In the genomic region with DNA sequence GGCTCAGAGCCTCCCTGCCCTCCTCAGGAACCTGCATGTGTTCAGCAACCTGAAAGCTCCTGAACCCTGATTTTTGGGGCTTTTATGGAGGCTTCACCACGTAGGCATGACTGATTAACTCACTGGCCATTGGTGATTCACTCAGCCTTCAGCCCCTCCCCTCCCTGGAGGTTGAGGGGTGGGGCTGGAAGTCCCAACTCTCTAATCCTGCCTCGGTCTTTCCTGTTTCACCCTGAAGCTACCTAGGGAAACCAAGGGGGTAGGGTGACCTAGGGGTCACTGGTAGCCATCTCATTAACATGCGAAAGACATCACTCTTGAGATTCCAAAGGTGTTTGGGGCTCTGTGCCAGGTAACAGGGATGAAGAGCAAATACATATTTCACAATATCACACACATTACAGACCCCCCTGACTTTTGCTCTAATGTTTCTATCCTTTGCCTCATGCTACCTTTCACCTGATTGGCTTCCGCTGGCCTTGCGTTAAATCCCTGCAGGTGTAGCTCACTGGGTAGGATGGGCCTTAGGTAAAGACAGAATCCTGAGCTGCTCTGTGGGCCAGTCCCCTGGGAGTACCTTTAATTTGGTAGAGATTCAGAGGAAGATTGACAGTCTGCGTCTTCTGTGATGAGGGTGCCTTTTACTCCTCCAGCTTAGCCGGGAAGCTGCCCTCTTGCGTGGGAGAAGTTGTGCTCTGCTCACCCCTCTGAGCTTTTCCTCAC, we compare ENCODE assay signal across 21 cellular contexts.
DNase-seq lines count a peak whose midpoint lies in the region; ATAC-seq and TF ChIP-seq lines count a peak whose summit lies in the region.
"Had no signal": no experiment of that assay in that cellular context is flagged by ENCODE, and none has a peak within 500 bp of the region (broad histone marks: within the 10 kb centered on the region; RNA-seq: fewer than 3 reads in every experiment).

No MANE protein-coding gene starts in this region.

- no peaks in the 10 kb centered on the region for H3K36me3 Mint-ChIP-seq in MCF 10A (ENCODE audit: insufficient read depth, unreplicated experiment)
- H3K36me3 Mint-ChIP-seq in WTC11: peaks cover 12% of the 10 kb centered on the region
- H3K36me3 Mint-ChIP-seq: IgD-negative memory B cell had no signal

- no peaks in the 10 kb centered on the region for H3K27me3 Mint-ChIP-seq in MCF 10A (ENCODE audit: insufficient read depth, unreplicated experiment)
- H3K27me3 Mint-ChIP-seq in WTC11 (ENCODE audit: low read depth): no peaks in the 10 kb centered on the region; the same call in 1 of the 2 replicates

- no peak overlapping the region for H3K27ac Mint-ChIP-seq in MCF 10A (ENCODE audit: low read depth, unreplicated experiment)
- no peak overlapping the region for H3K27ac Mint-ChIP-seq in WTC11
- H3K27ac Mint-ChIP-seq: CD4-positive, alpha-beta T cell; HFFc6; IgD-negative memory B cell had no signal

- H3K4me3 ChIP-seq in breast epithelium (no peak overlapping the region), upper lobe of right lung (no peak overlapping the region)
- H3K4me3 ChIP-seq: GM12878 had no signal

- H3K4me1 Mint-ChIP-seq in MCF 10A (ENCODE audit: insufficient read depth, unreplicated experiment): no peaks in the 10 kb centered on the region
- peaks cover 45% of the 10 kb centered on the region for H3K4me1 Mint-ChIP-seq in WTC11
- H3K4me1 Mint-ChIP-seq: IgD-negative memory B cell had no signal

- ATAC-seq in WTC11 (peak; percentile 90), upper lobe of right lung (peak; percentile 46), HG02798 (IDR thresholded peaks at IDR 0.05; ENCODE audit: poor library complexity, unreplicated experiment) (no peak)
- ATAC-seq: GM12878 had no signal

- DNase-seq in MCF 10A (ENCODE audit: unreplicated experiment) (peak; percentile 14), breast epithelium (ENCODE audit: low spot score in 2 of 2) (no peak), WTC11 (ENCODE audit: low spot score) (peak; percentile 24), iPS-NIHi7 (ENCODE audit: extremely low spot score) (peak; percentile 32), upper lobe of right lung (no peak), KBM-7 (no peak)
- DNase-seq in activated naive CD4-positive, alpha-beta T cell (lab: John Stamatoyannopoulos, UW): no peak
- DNase-seq: Caco-2; CD4-positive, alpha-beta T cell; HFFc6; NCI-H1105; NCI-H2081; NCI-H2171 treated with DMSO at 0.1 percent for 48 hours; NCI-H446; NCI-H526 treated with DMSO at 0.1 percent for 48 hours; SHP77; SK-N-SH had no signal

- BruUV-seq in MCF 10A (replicated peaks; lab: Mats Ljungman, UMichigan): no TSS peak

- TF ChIP-seq POLR2A in breast epithelium (IDR thresholded peaks at IDR 0.05): no peak

- no peak for TF ChIP-seq CTCF in MCF 10A (IDR thresholded peaks at IDR 0.05; ENCODE audit: unreplicated experiment)
- TF ChIP-seq CTCF in breast epithelium (IDR thresholded peaks at IDR 0.05): no peak
- no peak for TF ChIP-seq CTCF in WTC11 (IDR thresholded peaks at IDR 0.05)
- no peak for TF ChIP-seq CTCF in upper lobe of right lung (IDR thresholded peaks at IDR 0.05)

- H3K4me3 Mint-ChIP-seq in MCF 10A (ENCODE audit: unreplicated experiment) (no peak overlapping the region), WTC11 (no peak overlapping the region)
- H3K4me3 Mint-ChIP-seq: CD4-positive, alpha-beta T cell; HFFc6; IgD-negative memory B cell had no signal

- in situ Hi-C loops in KBM-7 (cut with MboI; ENCODE audit: low pct_unique_long_range_greater_than_20kb, low sequenced_read_pairs): no loop called here

- POLR2A ChIA-PET in MCF 10A (lab: Yijun Ruan, JAX) (interaction anchor here (1.1 kb wide), 1 partner anchor 14 kb away, joined by 3 read pairs; no protein-coding TSS in a partner anchor), WTC11 (lab: Charles Lee) (no interaction called here)

- H3K4me1 ChIP-seq in breast epithelium (no peaks in the 10 kb centered on the region), upper lobe of right lung (no peaks in the 10 kb centered on the region)

- no peaks in the 10 kb centered on the region for H3K27me3 ChIP-seq in breast epithelium
- no peaks in the 10 kb centered on the region for H3K27me3 ChIP-seq in upper lobe of right lung

- intact Hi-C loops in MCF 10A (cut with micrococcal nuclease): no loop called here
- intact Hi-C loops in breast epithelium (cut with DNase I; ENCODE audit: low total_unique reads): no loop called here
- intact Hi-C loops in upper lobe of right lung (cut with DNase I): no loop called here

- H3K36me3 ChIP-seq in breast epithelium: no peaks in the 10 kb centered on the region
- H3K36me3 ChIP-seq in upper lobe of right lung: no peaks in the 10 kb centered on the region

- H3K9me3 Mint-ChIP-seq in MCF 10A (ENCODE audit: unreplicated experiment) (no peaks in the 10 kb centered on the region), WTC11 (peaks cover 17% of the 10 kb centered on the region)
- H3K9me3 Mint-ChIP-seq: CD4-positive, alpha-beta T cell had no signal

- CTCF ChIA-PET in MCF 10A (lab: Yijun Ruan, JAX): interaction anchor here (0.6 kb wide), 1 partner anchor 1296 kb away, joined by 3 read pairs; no protein-coding TSS in a partner anchor
- CTCF ChIA-PET in WTC11 (lab: Charles Lee): interaction anchor here (0.8 to 1.1 kb wide), 5 partner anchors 17 to 278 kb away, joined by 3 read pairs; no protein-coding TSS in a partner anchor

- H3K9me3 ChIP-seq in breast epithelium (peaks cover 0 to 7% of the 10 kb centered on the region in 2 donors), upper lobe of right lung (no peaks in the 10 kb centered on the region)
- H3K9me3 ChIP-seq: Caco-2, SK-N-SH had no signal

- H3K27ac ChIP-seq in breast epithelium: no peak overlapping the region
- no peak overlapping the region for H3K27ac ChIP-seq in upper lobe of right lung
- H3K27ac ChIP-seq: 22Rv1 had no signal

TF ChIP-seq in WTC11, 78 proteins besides CTCF, POLR2A, EP300 and RAD21 (continues in another document):
- TF ChIP-seq, protein P1, sequence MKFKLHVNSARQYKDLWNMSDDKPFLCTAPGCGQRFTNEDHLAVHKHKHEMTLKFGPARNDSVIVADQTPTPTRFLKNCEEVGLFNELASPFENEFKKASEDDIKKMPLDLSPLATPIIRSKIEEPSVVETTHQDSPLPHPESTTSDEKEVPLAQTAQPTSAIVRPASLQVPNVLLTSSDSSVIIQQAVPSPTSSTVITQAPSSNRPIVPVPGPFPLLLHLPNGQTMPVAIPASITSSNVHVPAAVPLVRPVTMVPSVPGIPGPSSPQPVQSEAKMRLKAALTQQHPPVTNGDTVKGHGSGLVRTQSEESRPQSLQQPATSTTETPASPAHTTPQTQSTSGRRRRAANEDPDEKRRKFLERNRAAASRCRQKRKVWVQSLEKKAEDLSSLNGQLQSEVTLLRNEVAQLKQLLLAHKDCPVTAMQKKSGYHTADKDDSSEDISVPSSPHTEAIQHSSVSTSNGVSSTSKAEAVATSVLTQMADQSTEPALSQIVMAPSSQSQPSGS (CRISPR knock-in tag; IDR thresholded peaks at IDR 0.05; ENCODE audit: borderline replicate concordance, low read depth): no peak
- TF ChIP-seq, protein P2, sequence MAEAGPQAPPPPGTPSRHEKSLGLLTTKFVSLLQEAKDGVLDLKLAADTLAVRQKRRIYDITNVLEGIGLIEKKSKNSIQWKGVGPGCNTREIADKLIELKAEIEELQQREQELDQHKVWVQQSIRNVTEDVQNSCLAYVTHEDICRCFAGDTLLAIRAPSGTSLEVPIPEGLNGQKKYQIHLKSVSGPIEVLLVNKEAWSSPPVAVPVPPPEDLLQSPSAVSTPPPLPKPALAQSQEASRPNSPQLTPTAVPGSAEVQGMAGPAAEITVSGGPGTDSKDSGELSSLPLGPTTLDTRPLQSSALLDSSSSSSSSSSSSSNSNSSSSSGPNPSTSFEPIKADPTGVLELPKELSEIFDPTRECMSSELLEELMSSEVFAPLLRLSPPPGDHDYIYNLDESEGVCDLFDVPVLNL (CRISPR knock-in tag; IDR thresholded peaks at IDR 0.05; ENCODE audit: borderline replicate concordance, low read depth): no peak
- TF ChIP-seq, protein P3, sequence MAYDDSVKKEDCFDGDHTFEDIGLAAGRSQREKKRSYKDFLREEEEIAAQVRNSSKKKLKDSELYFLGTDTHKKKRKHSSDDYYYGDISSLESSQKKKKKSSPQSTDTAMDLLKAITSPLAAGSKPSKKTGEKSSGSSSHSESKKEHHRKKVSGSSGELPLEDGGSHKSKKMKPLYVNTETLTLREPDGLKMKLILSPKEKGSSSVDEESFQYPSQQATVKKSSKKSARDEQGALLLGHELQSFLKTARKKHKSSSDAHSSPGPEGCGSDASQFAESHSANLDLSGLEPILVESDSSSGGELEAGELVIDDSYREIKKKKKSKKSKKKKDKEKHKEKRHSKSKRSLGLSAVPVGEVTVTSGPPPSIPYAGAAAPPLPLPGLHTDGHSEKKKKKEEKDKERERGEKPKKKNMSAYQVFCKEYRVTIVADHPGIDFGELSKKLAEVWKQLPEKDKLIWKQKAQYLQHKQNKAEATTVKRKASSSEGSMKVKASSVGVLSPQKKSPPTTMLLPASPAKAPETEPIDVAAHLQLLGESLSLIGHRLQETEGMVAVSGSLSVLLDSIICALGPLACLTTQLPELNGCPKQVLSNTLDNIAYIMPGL (CRISPR knock-in tag; IDR thresholded peaks at IDR 0.05): no peak
- TF ChIP-seq CREB1 (CRISPR knock-in tag; IDR thresholded peaks at IDR 0.05): no peak
- TF ChIP-seq ZNF219 (CRISPR knock-in tag; IDR thresholded peaks at IDR 0.05; ENCODE audit: borderline replicate concordance): no peak
- TF ChIP-seq, protein P4, sequence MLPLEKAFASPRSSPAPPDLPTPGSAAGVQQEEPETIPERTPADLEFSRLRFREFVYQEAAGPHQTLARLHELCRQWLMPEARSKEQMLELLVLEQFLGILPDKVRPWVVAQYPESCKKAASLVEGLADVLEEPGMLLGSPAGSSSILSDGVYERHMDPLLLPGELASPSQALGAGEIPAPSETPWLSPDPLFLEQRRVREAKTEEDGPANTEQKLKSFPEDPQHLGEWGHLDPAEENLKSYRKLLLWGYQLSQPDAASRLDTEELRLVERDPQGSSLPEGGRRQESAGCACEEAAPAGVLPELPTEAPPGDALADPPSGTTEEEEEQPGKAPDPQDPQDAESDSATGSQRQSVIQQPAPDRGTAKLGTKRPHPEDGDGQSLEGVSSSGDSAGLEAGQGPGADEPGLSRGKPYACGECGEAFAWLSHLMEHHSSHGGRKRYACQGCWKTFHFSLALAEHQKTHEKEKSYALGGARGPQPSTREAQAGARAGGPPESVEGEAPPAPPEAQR (CRISPR knock-in tag; IDR thresholded peaks at IDR 0.05): no peak
- TF ChIP-seq ELF4 (CRISPR knock-in tag; IDR thresholded peaks at IDR 0.05; ENCODE audit: low read depth): no peak
- TF ChIP-seq, protein P5, sequence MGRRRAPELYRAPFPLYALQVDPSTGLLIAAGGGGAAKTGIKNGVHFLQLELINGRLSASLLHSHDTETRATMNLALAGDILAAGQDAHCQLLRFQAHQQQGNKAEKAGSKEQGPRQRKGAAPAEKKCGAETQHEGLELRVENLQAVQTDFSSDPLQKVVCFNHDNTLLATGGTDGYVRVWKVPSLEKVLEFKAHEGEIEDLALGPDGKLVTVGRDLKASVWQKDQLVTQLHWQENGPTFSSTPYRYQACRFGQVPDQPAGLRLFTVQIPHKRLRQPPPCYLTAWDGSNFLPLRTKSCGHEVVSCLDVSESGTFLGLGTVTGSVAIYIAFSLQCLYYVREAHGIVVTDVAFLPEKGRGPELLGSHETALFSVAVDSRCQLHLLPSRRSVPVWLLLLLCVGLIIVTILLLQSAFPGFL (CRISPR knock-in tag; IDR thresholded peaks at IDR 0.05; ENCODE audit: borderline replicate concordance): no peak

Comparison
In these comparisons a context has a peak if more than half of its experiments do, and no peak if none do; other contexts are left out.
1. DNase-seq: peak in MCF 10A (single experiment), WTC11 (single experiment) and iPS-NIHi7 (single experiment); none in breast epithelium (0 of 2), upper lobe of right lung (single experiment), KBM-7 (single experiment) and activated naive CD4-positive, alpha-beta T cell (0 of 4).